In genomic region chr19:54255105-54255775, GRCh38 we compare ENCODE assay signal across 21 cellular contexts. TPM values are rescaled to one million over a fixed set of nuclear protein-coding genes. Genes with fewer than 3 reads are reported as not detected.
"Had no signal": no experiment of that assay in that cellular context is flagged by ENCODE, and none has a peak within 500 bp of the region (broad histone marks: within the 10 kb centered on the region; RNA-seq: fewer than 3 reads in every experiment).

No MANE protein-coding gene starts in this region.

- H3K27me3 ChIP-seq: uterus had no signal

- H3K27ac Mint-ChIP-seq: activated CD4-positive, alpha-beta memory T cell treated with anti-CD3 and anti-CD28 coated beads, Interleukin-2, amount 10 ng/mL, durations not matched to agents 7 days and 5 days; activated CD8-positive, alpha-beta memory T cell treated with anti-CD3 and anti-CD28 coated beads, Interleukin-2, amount 10 ng/mL, durations not matched to agents 7 days and 5 days; activated naive CD8-positive, alpha-beta T cell treated with anti-CD3 and anti-CD28 coated beads, Interleukin-2, amount 10 ng/mL, durations not matched to agents 7 days and 5 days; activated T-helper 17 cell treated with anti-CD3 and anti-CD28 coated beads, Interleukin-2, amount 50 U/mL, for 72 hours; natural killer cell had no signal

- DNase-seq: activated CD4-positive, alpha-beta memory T cell treated with anti-CD3 and anti-CD28 coated beads, Interleukin-2, amount 10 ng/mL, durations not matched to agents 7 days and 5 days; activated CD4-positive, alpha-beta T cell treated with anti-CD3 and anti-CD28 coated beads for 48 hours; activated CD8-positive, alpha-beta memory T cell treated with anti-CD3 and anti-CD28 coated beads, Interleukin-2, amount 10 ng/mL, durations not matched to agents 7 days and 5 days; activated naive CD4-positive, alpha-beta T cell treated with Interleukin-2 at 50 U/mL for 16 hours; activated naive CD8-positive, alpha-beta T cell treated with anti-CD3 and anti-CD28 coated beads, Interleukin-2, amount 10 ng/mL, durations not matched to agents 7 days and 5 days; amygdala; caudate nucleus; gastrocnemius medialis; heart left ventricle; kidney glomerular epithelial cell; mesenchymal stem cell; natural killer cell; stimulated activated CD4-positive, alpha-beta T cell treated with anti-CD3 and anti-CD28 coated beads, Interleukin-2, amount 100 ng/mL, for 24 hours; stimulated activated naive CD4-positive, alpha-beta T cell treated with Interleukin-2 at 50 U/mL for 16 hours; substantia nigra; SW 1271; uterus had no signal

- H3K4me3 ChIP-seq: gastrocnemius medialis, uterus had no signal

- ATAC-seq: activated CD8-positive, alpha-beta memory T cell treated with anti-CD3 and anti-CD28 coated beads, Interleukin-2, amount 10 ng/mL, durations not matched to agents 7 days and 5 days; activated T-helper 17 cell treated with anti-CD3 and anti-CD28 coated beads, Interleukin-2, amount 50 U/mL, for 72 hours; gastrocnemius medialis; heart left ventricle; natural killer cell had no signal

- H3K9me3 Mint-ChIP-seq: activated CD4-positive, alpha-beta memory T cell treated with anti-CD3 and anti-CD28 coated beads, Interleukin-2, amount 10 ng/mL, durations not matched to agents 7 days and 5 days; activated naive CD8-positive, alpha-beta T cell treated with anti-CD3 and anti-CD28 coated beads, Interleukin-2, amount 10 ng/mL, durations not matched to agents 7 days and 5 days; activated T-helper 17 cell treated with anti-CD3 and anti-CD28 coated beads, Interleukin-2, amount 50 U/mL, for 72 hours; natural killer cell had no signal

- H3K4me1 Mint-ChIP-seq: activated CD4-positive, alpha-beta memory T cell treated with anti-CD3 and anti-CD28 coated beads, Interleukin-2, amount 10 ng/mL, durations not matched to agents 7 days and 5 days; activated CD8-positive, alpha-beta memory T cell treated with anti-CD3 and anti-CD28 coated beads, Interleukin-2, amount 10 ng/mL, durations not matched to agents 7 days and 5 days; activated naive CD8-positive, alpha-beta T cell treated with anti-CD3 and anti-CD28 coated beads, Interleukin-2, amount 10 ng/mL, durations not matched to agents 7 days and 5 days; activated T-helper 17 cell treated with anti-CD3 and anti-CD28 coated beads, Interleukin-2, amount 50 U/mL, for 72 hours; natural killer cell had no signal

- H3K4me1 ChIP-seq: gastrocnemius medialis, tibial nerve, uterus had no signal

- H3K36me3 ChIP-seq: gastrocnemius medialis, tibial nerve, uterus had no signal

- H3K27ac ChIP-seq: gastrocnemius medialis, heart left ventricle, tibial nerve, uterus had no signal

- H3K9me3 ChIP-seq: gastrocnemius medialis, heart left ventricle, tibial nerve, uterus had no signal

- H3K36me3 Mint-ChIP-seq: activated CD8-positive, alpha-beta memory T cell treated with anti-CD3 and anti-CD28 coated beads, Interleukin-2, amount 10 ng/mL, durations not matched to agents 7 days and 5 days; activated naive CD8-positive, alpha-beta T cell treated with anti-CD3 and anti-CD28 coated beads, Interleukin-2, amount 10 ng/mL, durations not matched to agents 7 days and 5 days; natural killer cell had no signal

- H3K4me3 Mint-ChIP-seq: activated CD4-positive, alpha-beta memory T cell treated with anti-CD3 and anti-CD28 coated beads, Interleukin-2, amount 10 ng/mL, durations not matched to agents 7 days and 5 days; activated CD8-positive, alpha-beta memory T cell treated with anti-CD3 and anti-CD28 coated beads, Interleukin-2, amount 10 ng/mL, durations not matched to agents 7 days and 5 days; activated naive CD8-positive, alpha-beta T cell treated with anti-CD3 and anti-CD28 coated beads, Interleukin-2, amount 10 ng/mL, durations not matched to agents 7 days and 5 days; activated T-helper 17 cell treated with anti-CD3 and anti-CD28 coated beads, Interleukin-2, amount 50 U/mL, for 72 hours; natural killer cell had no signal

RNA-seq across cellular contexts. Expression of gene LILRB5, which starts 1.8 kb away (rescaled TPM):
- total RNA-seq: activated CD4-positive, alpha-beta memory T cell treated with anti-CD3 and anti-CD28 coated beads, Interleukin-2, amount 10 ng/mL, durations not matched to agents 7 days and 5 days; activated CD8-positive, alpha-beta memory T cell treated with anti-CD3 and anti-CD28 coated beads, Interleukin-2, amount 10 ng/mL, durations not matched to agents 7 days and 5 days; activated T-helper 17 cell treated with anti-CD3 and anti-CD28 coated beads, Interleukin-2, amount 50 U/mL, for 72 hours; renal cortical epithelial cell; T-helper 2 cell treated with Interferon-gamma antibody and Interleukin-4, amounts not matched to agents 100 ng/mL and 5 ng/mL, for 36 hours had no signal

RNA-seq across cellular contexts. Expression of gene LILRA6, which starts 12.7 kb away (rescaled TPM):
- total RNA-seq: activated CD8-positive, alpha-beta memory T cell treated with anti-CD3 and anti-CD28 coated beads, Interleukin-2, amount 10 ng/mL, durations not matched to agents 7 days and 5 days; renal cortical epithelial cell had no signal

RNA-seq across cellular contexts. Expression of gene LILRB2, which starts 25.7 kb away (rescaled TPM):
- total RNA-seq: activated CD4-positive, alpha-beta memory T cell treated with anti-CD3 and anti-CD28 coated beads, Interleukin-2, amount 10 ng/mL, durations not matched to agents 7 days and 5 days; activated CD8-positive, alpha-beta memory T cell treated with anti-CD3 and anti-CD28 coated beads, Interleukin-2, amount 10 ng/mL, durations not matched to agents 7 days and 5 days; activated T-helper 17 cell treated with anti-CD3 and anti-CD28 coated beads, Interleukin-2, amount 50 U/mL, for 72 hours; renal cortical epithelial cell; T-helper 2 cell treated with Interferon-gamma antibody and Interleukin-4, amounts not matched to agents 100 ng/mL and 5 ng/mL, for 36 hours had no signal

RNA-seq across cellular contexts. Expression of gene LILRB3, which starts 32.4 kb away (rescaled TPM):
- total RNA-seq: renal cortical epithelial cell had no signal
